Comparison of ENCODE assay signal across 12 cellular contexts in the genomic region with DNA sequence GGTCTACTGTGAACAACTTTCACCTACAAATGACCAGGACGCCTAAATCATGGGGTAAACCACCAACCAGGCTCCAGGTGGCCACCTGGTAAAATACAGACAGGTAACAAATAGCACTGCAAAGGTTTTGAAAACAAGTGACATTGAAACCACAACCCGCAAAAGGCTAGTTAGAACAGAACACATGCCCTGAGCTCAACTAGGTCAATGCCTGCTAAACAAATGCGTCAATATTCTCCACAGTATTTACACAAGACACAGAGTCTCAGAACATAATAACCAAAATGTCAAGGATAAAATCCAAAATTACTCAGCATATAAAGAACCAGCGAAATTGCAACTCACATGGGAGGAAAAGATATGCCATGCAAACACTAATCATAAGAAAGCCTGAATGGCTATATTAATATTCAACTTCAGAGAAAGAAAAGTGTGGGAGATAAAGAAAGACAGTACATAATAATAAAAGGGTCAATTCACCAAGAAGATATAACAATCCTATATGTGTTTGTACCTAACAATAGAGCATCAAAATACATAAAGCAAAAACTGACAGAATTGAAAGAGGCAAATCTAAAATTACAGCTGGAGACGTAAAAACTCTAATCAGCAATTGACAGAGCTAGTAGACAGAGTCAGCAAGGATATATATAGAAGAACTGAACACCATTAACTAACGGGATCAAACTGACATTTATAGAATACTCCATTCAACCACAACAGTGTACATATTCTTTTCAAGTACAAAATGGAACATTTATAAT. TPM values are rescaled to one million over a fixed set of nuclear protein-coding genes. Genes with fewer than 3 reads are reported as not detected.
DNase-seq lines count a peak whose midpoint lies in the region; ATAC-seq and TF ChIP-seq lines count a peak whose summit lies in the region.
"Had no signal": no experiment of that assay in that cellular context is flagged by ENCODE, and none has a peak within 500 bp of the region (broad histone marks: within the 10 kb centered on the region; RNA-seq: fewer than 3 reads in every experiment).

No MANE protein-coding gene starts in this region.

- H3K27ac ChIP-seq in ascending aorta (peak overlapping the region; percentile 79 to 80), cardiac muscle cell (peak overlapping the region; percentile 50)
- H3K27ac ChIP-seq: SK-N-MC had no signal

- H3K36me3 ChIP-seq in ascending aorta (no peaks in the 10 kb centered on the region), cardiac muscle cell (no peaks in the 10 kb centered on the region)

- H3K4me3 ChIP-seq in ascending aorta (peak overlapping the region; percentile 9 to 11), cardiac muscle cell (no peak overlapping the region)
- H3K4me3 ChIP-seq: GM23338, SK-N-MC had no signal

- TF ChIP-seq CTCF in ascending aorta (IDR thresholded peaks at IDR 0.05) (no peak), cardiac muscle cell (IDR thresholded peaks at IDR 0.05; ENCODE audit: low read depth, low read length) (no peak)

- H3K27me3 ChIP-seq in ascending aorta (no peaks in the 10 kb centered on the region), cardiac muscle cell (no peaks in the 10 kb centered on the region)

- no peak for ATAC-seq in GM18907 (IDR thresholded peaks at IDR 0.05; ENCODE audit: unreplicated experiment)
- ATAC-seq in GM21367 (IDR thresholded peaks at IDR 0.05; ENCODE audit: unreplicated experiment) = no peak
- ATAC-seq: GM23338 had no signal

- H3K4me1 ChIP-seq in ascending aorta = peaks cover 6 to 41% of the 10 kb centered on the region in 2 donors
- peaks cover 19% of the 10 kb centered on the region for H3K4me1 ChIP-seq in cardiac muscle cell (ENCODE audit: low read depth)

- DNase-seq in COLO668 (lab: John Stamatoyannopoulos, UW; ENCODE audit: unreplicated experiment) (peak; percentile 29), ascending aorta (ENCODE audit: low spot score in 2 of 2) (no peak), cardiac muscle cell (ENCODE audit: low read depth in 1 of 2, low spot score in 1 of 2) (no peak), pons (ENCODE audit: low spot score) (peak; percentile 27), mesenteric fat pad (ENCODE audit: low spot score) (no peak), H4 (ENCODE audit: low spot score) (no peak)
- DNase-seq: activated CD4-positive, alpha-beta T cell treated with anti-CD3 and anti-CD28 coated beads, Interleukin-2, amount 10 ng/mL, durations not matched to agents 7 days and 5 days; activated naive CD4-positive, alpha-beta T cell treated with anti-CD3 and anti-CD28 coated beads, Interleukin-2, amount 50 U/mL, for 16 hours had no signal

- H3K9me3 ChIP-seq in ascending aorta (peaks cover 6 to 9% of the 10 kb centered on the region in 2 donors), cardiac muscle cell (ENCODE audit: low read depth) (no peaks in the 10 kb centered on the region)

- intact Hi-C loops in ascending aorta (cut with DNase I) = loop anchor here (5.0 kb wide), 1 partner anchor 49 kb away; no protein-coding TSS in a partner anchor

RNA-seq across cellular contexts. Expression of gene SMURF1, which starts 47.6 kb away (rescaled TPM):
- total RNA-seq in ascending aorta (26.5 TPM), cardiac muscle cell (17.5 and 24.5 TPM in 2 replicates), mesenteric fat pad (31.2 TPM)
- polyA plus RNA-seq in cardiac muscle cell = 11.9 and 18.5 TPM in 2 replicates
- total RNA-seq in H4 (2014; rRNA removed; shearing (Covaris generic)) = 14.6 and 19.0 TPM in 2 replicates

Comparison
In these comparisons a context has a peak if more than half of its experiments do, and no peak if none do; other contexts are left out.
1. DNase-seq: peak in COLO668 (single experiment) and pons (single experiment); none in ascending aorta (0 of 2), cardiac muscle cell (0 of 2), mesenteric fat pad (single experiment) and H4 (single experiment).